Comparison of ENCODE assay signal across 33 cellular contexts in the genomic region with DNA sequence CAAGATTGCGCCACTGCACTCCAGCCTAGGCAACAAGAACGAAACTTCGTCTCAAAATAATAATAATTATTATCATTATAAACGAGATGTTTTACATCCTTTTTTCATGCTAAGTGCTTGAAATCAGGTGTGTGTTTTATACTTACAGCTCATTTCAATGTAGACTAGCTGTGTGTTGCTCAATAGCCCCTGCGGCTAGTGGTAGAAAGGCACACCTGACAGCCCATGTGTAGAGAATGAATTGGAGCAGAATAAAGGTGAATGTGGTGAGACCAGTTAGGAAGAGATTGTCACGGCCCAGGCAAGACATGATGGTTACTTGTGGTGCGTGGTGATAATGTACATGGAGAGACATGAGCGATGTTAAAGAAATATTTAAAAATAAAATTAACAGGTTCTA.
DNase-seq lines count a peak whose midpoint lies in the region; ATAC-seq, FAIRE-seq and TF ChIP-seq lines count a peak whose summit lies in the region.
"Had no signal": no experiment of that assay in that cellular context is flagged by ENCODE, and none has a peak within 500 bp of the region (broad histone marks: within the 10 kb centered on the region; RNA-seq: fewer than 3 reads in every experiment).

No MANE protein-coding gene starts in this region.

- H2BK120ac ChIP-seq in H1 (replicated peaks; ENCODE audit: low read depth, low read length) (no peak overlapping the region), trophoblast cell (ENCODE audit: insufficient read depth, low read length, poor library complexity) (no peak overlapping the region)

- H3K36me3 ChIP-seq in K562 (ENCODE audit: control insufficient read depth, insufficient read depth, low read length) (no peaks in the 10 kb centered on the region), H1 (ENCODE audit: control insufficient read depth in 2 of 4, insufficient read depth in 4 of 4, low read length in 3 of 4) (no peaks in the 10 kb centered on the region), trophoblast cell (ENCODE audit: control insufficient read depth in 1 of 2, insufficient read depth in 2 of 2, low read length in 2 of 2) (no peaks in the 10 kb centered on the region), tibial nerve (no peaks in the 10 kb centered on the region), thyroid gland (no peaks in the 10 kb centered on the region)
- H3K36me3 ChIP-seq: BE2C; BLaER1; BLaER1 treated with 17β-estradiol and CSF1 and Interleukin-3, amounts not matched to agents 10 nM and 100 nM had no signal

- no peaks in the 10 kb centered on the region for H3K9me1 ChIP-seq in K562 (ENCODE audit: control insufficient read depth, insufficient read depth, low read length)

- BruUV-seq in K562 (replicated peaks; lab: Mats Ljungman, UMichigan): no TSS peak

- H4K5ac ChIP-seq in H1 (ENCODE audit: insufficient read length, low read depth, low read length): no peak overlapping the region

- TF ChIP-seq POLR2A in K562 (conservative IDR thresholded peaks at IDR 0.05) (no peak), H1 (IDR thresholded peaks at IDR 0.05; ENCODE audit: control extremely low read depth in 1 of 2, low read depth in 2 of 2, low read length in 2 of 2) (no peak), tibial nerve (IDR thresholded peaks at IDR 0.05) (no peak), thyroid gland (IDR thresholded peaks at IDR 0.05) (no peak)

- FAIRE-seq in K562 (lab: Jason Lieb, UNC) (no peak), H1 (lab: Jason Lieb, UNC) (no peak)
- FAIRE-seq: A204.1, A549, D721Med had no signal

- WGBS in K562 (ENCODE audit: insufficient coverage, low coverage, missing lambda C conversion rate): 13% methylated on average over 8 of the region's 8 CpGs
- 86 to 100% methylated on average over 1 to 8 of the region's 8 CpGs for WGBS in H1 (ENCODE audit: extremely low coverage in 1 of 2, insufficient coverage in 1 of 2, insufficient read length in 1 of 2, insufficient replicate concordance in 2 of 2, low coverage in 1 of 2, low lambda C conversion rate in 2 of 2, missing lambda C conversion rate in 1 of 2), 2 experiments
- WGBS in trophoblast cell (ENCODE audit: extremely low coverage, insufficient coverage, insufficient read length): 100% methylated on average over 2 of the region's 8 CpGs
- 96 to 97% methylated on average over 8 of the region's 8 CpGs for WGBS in tibial nerve, 2 donors
- 94 to 96% methylated on average over 8 of the region's 8 CpGs for WGBS in thyroid gland, 2 donors

- H2BK5ac ChIP-seq in H1 (ENCODE audit: low read depth, low read length) (no peak overlapping the region), trophoblast cell (ENCODE audit: low read depth, low read length, poor library complexity) (no peak overlapping the region)

- no peaks in the 10 kb centered on the region for H3K23me2 ChIP-seq in H1 (ENCODE audit: low read depth, low read length)

- no peak for TF ChIP-seq RAD21 in K562 (CRISPR knock-in tag; conservative IDR thresholded peaks at IDR 0.05 in 1 of 2, IDR thresholded peaks at IDR 0.05 in 1 of 2)
- no peak for TF ChIP-seq RAD21 in H1 (IDR thresholded peaks at IDR 0.05 in 1 of 2, conservative IDR thresholded peaks at IDR 0.05 in 1 of 2; ENCODE audit: low read depth in 2 of 2, low read length in 2 of 2)

- H3K23ac ChIP-seq in H1 (ENCODE audit: insufficient read length) (no peak overlapping the region), trophoblast cell (ENCODE audit: low read length) (no peak overlapping the region)

- CTCF ChIA-PET in K562 (lab: Yijun Ruan, JAX; ENCODE audit: low intra/inter-chr PET ratio) (no interaction called here), H1 (lab: Charles Lee; ENCODE audit: partially characterized antibody) (no interaction called here)

- H3K14ac ChIP-seq in H1 (ENCODE audit: insufficient read length) (no peak overlapping the region), trophoblast cell (ENCODE audit: low read length) (no peak overlapping the region)

- no peak for TF ChIP-seq EP300 in K562 (IDR thresholded peaks at IDR 0.05; ENCODE audit: low read length)
- no peak for TF ChIP-seq EP300 in H1 (IDR thresholded peaks at IDR 0.05; ENCODE audit: borderline replicate concordance in 1 of 2, low read depth in 2 of 2, low read length in 2 of 2)
- no peak for TF ChIP-seq EP300 in tibial nerve (IDR thresholded peaks at IDR 0.05)

- H2BK12ac ChIP-seq in H1 (ENCODE audit: low read depth, low read length): no peak overlapping the region
- H2BK12ac ChIP-seq in trophoblast cell (ENCODE audit: low read length): no peak overlapping the region

- H3K27ac ChIP-seq in K562 (ENCODE audit: extremely low read depth, low read depth, low read length): no peak overlapping the region
- no peak overlapping the region for H3K27ac ChIP-seq in H1 (ENCODE audit: low read depth, low read length)
- no peak overlapping the region for H3K27ac ChIP-seq in trophoblast cell (ENCODE audit: low read depth, low read length)
- no peak overlapping the region for H3K27ac ChIP-seq in tibial nerve
- no peak overlapping the region for H3K27ac ChIP-seq in thyroid gland
- H3K27ac ChIP-seq: 22Rv1; A549; BLaER1; BLaER1 treated with 17β-estradiol and CSF1 and Interleukin-3, amounts not matched to agents 10 nM and 100 nM; C4-2B had no signal

- POLR2A ChIA-PET in K562 (lab: Yijun Ruan, JAX): interaction anchor here (0.7 kb wide), 1 partner anchor 48 kb away, joined by 3 read pairs; no protein-coding TSS in a partner anchor
- POLR2A ChIA-PET in H1 (lab: Charles Lee; ENCODE audit: partially characterized antibody): interaction anchor here (0.7 kb wide), 1 partner anchor 976 kb away, joined by 3 read pairs; no protein-coding TSS in a partner anchor

- H3K9me3 ChIP-seq in K562 (replicated peaks; ENCODE audit: control insufficient read depth, insufficient read depth, low read depth, low read length) (no peaks in the 10 kb centered on the region), H1 (ENCODE audit: insufficient read depth in 2 of 2, low read depth in 1 of 2, low read length in 1 of 2) (no peaks in the 10 kb centered on the region), trophoblast cell (ENCODE audit: insufficient read depth, low read depth, low read length) (no peaks in the 10 kb centered on the region), tibial nerve (no peaks in the 10 kb centered on the region), thyroid gland (no peaks in the 10 kb centered on the region)
- H3K9me3 ChIP-seq: A549, BE2C, BLaER1, Caco-2 had no signal

- 0 out of 5 replicates have a peak, but pooled peaks cover 0 to 3% of the 10 kb centered on the region in 2 experiments for H3K27me3 ChIP-seq in K562 (ENCODE audit: control insufficient read depth in 2 of 2, insufficient read depth in 2 of 2, low read length in 2 of 2)
- H3K27me3 ChIP-seq in H1 (replicated peaks in 1 of 4; ENCODE audit: control insufficient read depth in 3 of 4, extremely low read depth in 1 of 4, insufficient read depth in 3 of 4, low read length in 3 of 4): no peaks in the 10 kb centered on the region
- no peaks in the 10 kb centered on the region for H3K27me3 ChIP-seq in trophoblast cell (ENCODE audit: insufficient read depth, low read length)
- H3K27me3 ChIP-seq in tibial nerve: no peaks in the 10 kb centered on the region
- no peaks in the 10 kb centered on the region for H3K27me3 ChIP-seq in thyroid gland
- H3K27me3 ChIP-seq: BE2C; BLaER1; BLaER1 treated with 17β-estradiol and CSF1 and Interleukin-3, amounts not matched to agents 10 nM and 100 nM had no signal

- no peak for ATAC-seq in K562
- ATAC-seq: A549; CD8-positive, alpha-beta T cell had no signal

- no peak overlapping the region for H3K56ac ChIP-seq in H1 (replicated peaks; ENCODE audit: insufficient read length, low read depth, low read length)

- H3K4me1 ChIP-seq in K562 (replicated peaks in 1 of 2; ENCODE audit: control insufficient read depth in 2 of 2, insufficient read depth in 2 of 2, low read length in 2 of 2) (no peaks in the 10 kb centered on the region), H1 (replicated peaks in 1 of 4; ENCODE audit: control insufficient read depth in 3 of 4, insufficient read depth in 4 of 4, low read length in 3 of 4) (no peaks in the 10 kb centered on the region), trophoblast cell (ENCODE audit: control insufficient read depth in 1 of 2, insufficient read depth in 2 of 2, low read length in 2 of 2) (no peaks in the 10 kb centered on the region), tibial nerve (no peaks in the 10 kb centered on the region), thyroid gland (no peaks in the 10 kb centered on the region)
- H3K4me1 ChIP-seq: A549; BE2C; BLaER1; BLaER1 treated with 17β-estradiol and CSF1 and Interleukin-3, amounts not matched to agents 10 nM and 100 nM; Caco-2 had no signal

- H4K8ac ChIP-seq in H1 (ENCODE audit: extremely low read depth, insufficient read depth, low read length) (no peak overlapping the region), trophoblast cell (ENCODE audit: low read depth, low read length) (no peak overlapping the region)

- no peak overlapping the region for H3K18ac ChIP-seq in H1 (ENCODE audit: extremely low read depth, low read length)
- H3K18ac ChIP-seq in trophoblast cell (ENCODE audit: low read length): no peak overlapping the region

- no peak overlapping the region for H4K12ac ChIP-seq in trophoblast cell (ENCODE audit: low read depth, low read length)

- H2AFZ ChIP-seq in K562 (ENCODE audit: low read depth, low read length): no peak overlapping the region
- no peak overlapping the region for H2AFZ ChIP-seq in H1 (ENCODE audit: low read length)
- H2AFZ ChIP-seq in trophoblast cell (ENCODE audit: insufficient read depth, low read length, poor library complexity): no peak overlapping the region

- H3K4me2 ChIP-seq in K562 (ENCODE audit: insufficient read depth, low read length) (no peak overlapping the region), H1 (ENCODE audit: insufficient read depth in 1 of 2, low read depth in 2 of 2, low read length in 2 of 2) (no peak overlapping the region), trophoblast cell (ENCODE audit: low read length) (no peak overlapping the region)
- H3K4me2 ChIP-seq: A549; BLaER1; BLaER1 treated with 17β-estradiol and CSF1 and Interleukin-3, amounts not matched to agents 10 nM and 100 nM had no signal

- H2AK5ac ChIP-seq in H1 (ENCODE audit: low read depth, low read length): no peak overlapping the region
- no peak overlapping the region for H2AK5ac ChIP-seq in trophoblast cell (ENCODE audit: low read length)

- H3K79me1 ChIP-seq in H1 (ENCODE audit: low read depth, low read length) (no peaks in the 10 kb centered on the region), trophoblast cell (ENCODE audit: low read length) (no peaks in the 10 kb centered on the region)

- H3K4me3 ChIP-seq in K562 (no peak overlapping the region), H1 (ENCODE audit: extremely low read depth in 1 of 4, insufficient read depth in 2 of 4, low read depth in 3 of 4, low read length in 4 of 4) (no peak overlapping the region), trophoblast cell (ENCODE audit: low read depth, low read length) (no peak overlapping the region), tibial nerve (no peak overlapping the region), thyroid gland (replicated peaks in 1 of 3) (no peak overlapping the region)
- H3K4me3 ChIP-seq: A549; BLaER1; BLaER1 treated with 17β-estradiol and CSF1 and Interleukin-3, amounts not matched to agents 10 nM and 100 nM had no signal

- no peak for TF ChIP-seq CTCF in K562 (IDR thresholded peaks at IDR 0.05 in 2 of 3, conservative IDR thresholded peaks at IDR 0.05 in 1 of 3; ENCODE audit: insufficient read depth in 2 of 3, low read depth in 1 of 3, low read length in 3 of 3)
- TF ChIP-seq CTCF in H1 (IDR thresholded peaks at IDR 0.05; ENCODE audit: control extremely low read depth in 1 of 3, insufficient read depth in 1 of 3, low read depth in 1 of 3, low read length in 3 of 3): no peak
- TF ChIP-seq CTCF in tibial nerve (IDR thresholded peaks at IDR 0.05): no peak
- TF ChIP-seq CTCF in thyroid gland (IDR thresholded peaks at IDR 0.05): no peak

- in situ Hi-C loops in K562 (cut with MboI): no loop called here

- H3K79me2 ChIP-seq in K562 (ENCODE audit: control insufficient read depth, insufficient read depth, low read length): no peaks in the 10 kb centered on the region
- no peaks in the 10 kb centered on the region for H3K79me2 ChIP-seq in H1 (ENCODE audit: control insufficient read depth in 1 of 2, insufficient read depth in 2 of 2, low read length in 2 of 2)
- H3K79me2 ChIP-seq in trophoblast cell (ENCODE audit: control insufficient read depth, insufficient read depth, low read length, poor library complexity): no peaks in the 10 kb centered on the region

- no peak overlapping the region for H2BK20ac ChIP-seq in H1 (ENCODE audit: low read length)

- intact Hi-C loops in K562 (cut with micrococcal nuclease) (no loop called here), thyroid gland (cut with DNase I) (no loop called here)

- H4K20me1 ChIP-seq in K562 (replicated peaks; ENCODE audit: control insufficient read depth, insufficient read depth, low read length): no peaks in the 10 kb centered on the region
- H4K20me1 ChIP-seq in H1 (replicated peaks in 1 of 2; ENCODE audit: control insufficient read depth in 1 of 2, insufficient read depth in 2 of 2, low read length in 2 of 2): no peaks in the 10 kb centered on the region
- H4K20me1 ChIP-seq: BLaER1; BLaER1 treated with 17β-estradiol and CSF1 and Interleukin-3, amounts not matched to agents 10 nM and 100 nM had no signal

- H3K9ac ChIP-seq in K562 (ENCODE audit: insufficient read depth in 1 of 2, low read depth in 2 of 2, low read length in 2 of 2): no peak overlapping the region
- no peak overlapping the region for H3K9ac ChIP-seq in H1 (replicated peaks in 1 of 4; ENCODE audit: extremely low read depth in 1 of 4, low read depth in 3 of 4, low read length in 3 of 4)
- no peak overlapping the region for H3K9ac ChIP-seq in trophoblast cell (ENCODE audit: low read length)
- H3K9ac ChIP-seq: BLaER1; BLaER1 treated with 17β-estradiol and CSF1 and Interleukin-3, amounts not matched to agents 10 nM and 100 nM had no signal

- H2BK15ac ChIP-seq in H1 (ENCODE audit: low read length): no peak overlapping the region

- DNase-seq in K562 (ENCODE audit: extremely low read depth in 1 of 4, low spot score in 3 of 4) (no peak), H1 (ENCODE audit: low read depth in 1 of 2, low spot score in 2 of 2) (no peak), trophoblast cell (peak; percentile 59), NCI-H1694 (lab: John Stamatoyannopoulos, UW) (no peak), tibial nerve (ENCODE audit: low spot score in 2 of 2) (no peak), thyroid gland (no peak)
- DNase-seq: 8988T; ACHN; AML-193; BE2C; C1 segment of cervical spinal cord; Caco-2; Calu3; CD4-positive, alpha-beta memory T cell; CD4-positive, alpha-beta T cell; CD4-positive, CD25-positive, alpha-beta regulatory T cell; CD8-positive, alpha-beta memory T cell; CD8-positive, alpha-beta T cell; COR-L47; DMS 273 treated with DMSO at 0.1 percent for 48 hours; DMS153; DMS53; DMS79; DMS79 treated with DMSO at 0.1 percent for 48 hours; DND-41; EL had no signal

- no peak overlapping the region for H4K91ac ChIP-seq in H1 (replicated peaks; ENCODE audit: insufficient read length, low read length)
- no peak overlapping the region for H4K91ac ChIP-seq in trophoblast cell (ENCODE audit: low read depth, low read length)

- H3K4ac ChIP-seq in H1 (replicated peaks; ENCODE audit: insufficient read length, low read depth, low read length) (no peak overlapping the region), trophoblast cell (ENCODE audit: low read depth, low read length) (no peak overlapping the region)

Comparison
In these comparisons a context has a peak if more than half of its experiments do, and no peak if none do; other contexts are left out.
1. DNase-seq: peak in trophoblast cell (2 of 2); none in K562 (0 of 4), H1 (0 of 2), NCI-H1694 (single experiment), tibial nerve (0 of 2) and thyroid gland (0 of 2).
2. Of the 49 proteins assayed by ChIP-seq in both K562 and H1: peak only in K562: none; only in H1: none; in both: CEBPB; in neither: 48.